8 cellular contexts compared by ENCODE assay signal in genomic region chr7:2209146-2209960, GRCh38. TPM values are rescaled to one million over a fixed set of nuclear protein-coding genes. Genes with fewer than 3 reads are reported as not detected.
A peak's percentile ranks its signal among the peaks of the same experiment; 100 is the strongest.
DNase-seq lines count a peak whose midpoint lies in the region; ATAC-seq and TF ChIP-seq lines count a peak whose summit lies in the region.

No MANE protein-coding gene starts in this region.

- no peak overlapping the region for H2AFZ ChIP-seq in neural progenitor cell (replicated peaks)

- peak; percentile 76 for TF ChIP-seq CTCF in neural progenitor cell (IDR thresholded peaks at IDR 0.05)
- peak; percentile 55 to 86 (median 70) for TF ChIP-seq CTCF in upper lobe of left lung (IDR thresholded peaks at IDR 0.05)

- peaks cover 84% of the 10 kb centered on the region for H3K36me3 Mint-ChIP-seq in activated T-cell treated with anti-CD3 and anti-CD28 coated beads, Interleukin-2, amount 50 U/mL, for 24 hours (ENCODE audit: low read depth)
- peaks cover 27% of the 10 kb centered on the region for H3K36me3 Mint-ChIP-seq in neural progenitor cell

- H3K9me3 ChIP-seq in neural progenitor cell (ENCODE audit: low read depth) (no peaks in the 10 kb centered on the region), upper lobe of left lung (no peaks in the 10 kb centered on the region)

- H3K4me3 Mint-ChIP-seq in activated T-cell treated with anti-CD3 and anti-CD28 coated beads, Interleukin-2, amount 50 U/mL, for 24 hours = no peak overlapping the region
- peak overlapping the region; percentile 64 for H3K4me3 Mint-ChIP-seq in neural progenitor cell

- no peak for TF ChIP-seq EP300 in upper lobe of left lung (IDR thresholded peaks at IDR 0.05)

- H3K36me3 ChIP-seq in neural progenitor cell (no peaks in the 10 kb centered on the region), upper lobe of left lung (peaks cover 9 to 59% (median 41%) of the 10 kb centered on the region in 4 donors)

- H3K9ac ChIP-seq in neural progenitor cell = no peak overlapping the region

- DNase-seq in SIG-M5 treated with dmso at 0.1 percent for 504 hours (lab: John Stamatoyannopoulos, UW; ENCODE audit: unreplicated experiment) = peak; percentile 33
- no peak for DNase-seq in SIG-M5 (lab: John Stamatoyannopoulos, UW)
- peak; percentile 86 for DNase-seq in NCI-H510A treated with DMSO at 0.1 percent for 48 hours (lab: John Stamatoyannopoulos, UW)
- peak; percentile 66 for DNase-seq in activated T-cell treated with anti-CD3 and anti-CD28 coated beads, Interleukin-2, amount 50 U/mL, for 24 hours
- peak; percentile 79 for DNase-seq in fibroblast of peridontal ligament (ENCODE audit: extremely low read depth)
- peak; percentile 86 for DNase-seq in neural progenitor cell (ENCODE audit: low spot score)
- DNase-seq in upper lobe of left lung = peak; percentile 66 to 89

- TF ChIP-seq POLR2A in upper lobe of left lung (IDR thresholded peaks at IDR 0.05) = no peak

- H3K79me2 ChIP-seq in neural progenitor cell (ENCODE audit: low read depth) = no peaks in the 10 kb centered on the region

- peaks cover 16% of the 10 kb centered on the region for H4K20me1 ChIP-seq in neural progenitor cell (ENCODE audit: low read depth)

- no peaks in the 10 kb centered on the region for H3F3A ChIP-seq in neural progenitor cell (ENCODE audit: low read depth)

- no peak overlapping the region for H3K27ac ChIP-seq in neural progenitor cell
- H3K27ac ChIP-seq in upper lobe of left lung = no peak overlapping the region

- 52 to 85% methylated on average over 3 to 21 of the region's 21 CpGs for WGBS in upper lobe of left lung, 2 donors

- no peaks in the 10 kb centered on the region for H3K9me3 Mint-ChIP-seq in activated T-cell treated with anti-CD3 and anti-CD28 coated beads, Interleukin-2, amount 50 U/mL, for 24 hours
- H3K9me3 Mint-ChIP-seq in neural progenitor cell = no peaks in the 10 kb centered on the region

- ATAC-seq in HG02759 (IDR thresholded peaks at IDR 0.05; ENCODE audit: unreplicated experiment) = peak; percentile 76
- peak; percentile 74 to 79 for ATAC-seq in upper lobe of left lung (ENCODE audit: low FRiP score in 2 of 2)

- no peaks in the 10 kb centered on the region for H3K4me1 ChIP-seq in neural progenitor cell
- peaks cover 0 to 4% (median 0%) of the 10 kb centered on the region in 4 donors for H3K4me1 ChIP-seq in upper lobe of left lung

- peaks cover 8% of the 10 kb centered on the region for H3K4me1 Mint-ChIP-seq in activated T-cell treated with anti-CD3 and anti-CD28 coated beads, Interleukin-2, amount 50 U/mL, for 24 hours (ENCODE audit: low read depth)
- H3K4me1 Mint-ChIP-seq in neural progenitor cell = peaks cover 2% of the 10 kb centered on the region

- H3K27me3 ChIP-seq in neural progenitor cell (no peaks in the 10 kb centered on the region), upper lobe of left lung (no peaks in the 10 kb centered on the region)

- no peak overlapping the region for H3K4me3 ChIP-seq in neural progenitor cell
- H3K4me3 ChIP-seq in upper lobe of left lung = no peak overlapping the region

- no peaks in the 10 kb centered on the region for H3K27me3 Mint-ChIP-seq in activated T-cell treated with anti-CD3 and anti-CD28 coated beads, Interleukin-2, amount 50 U/mL, for 24 hours
- peaks cover 3% of the 10 kb centered on the region for H3K27me3 Mint-ChIP-seq in neural progenitor cell (ENCODE audit: insufficient read depth, low read depth)

- H3K4me2 ChIP-seq in neural progenitor cell = no peak overlapping the region

- H3K27ac Mint-ChIP-seq in activated T-cell treated with anti-CD3 and anti-CD28 coated beads, Interleukin-2, amount 50 U/mL, for 24 hours = no peak overlapping the region
- H3K27ac Mint-ChIP-seq in neural progenitor cell = no peak overlapping the region

RNA-seq across cellular contexts. Expression of gene MAD1L1, which starts 23.4 kb away (rescaled TPM):
- total RNA-seq in neural progenitor cell (ENCODE audit: low replicate concordance) = 23.7 and 46.6 TPM in 2 replicates
- 100 to 1,000 TPM in 2 of 6 donors, 10 to 100 TPM in 4; 40.6 to 364 (median 65.6) TPM for total RNA-seq in upper lobe of left lung

RNA-seq across cellular contexts. Expression of gene MRM2, which starts 32.7 kb away (rescaled TPM):
- total RNA-seq in neural progenitor cell (ENCODE audit: low replicate concordance) = 30.6 and 34.3 TPM in 2 replicates
- total RNA-seq in upper lobe of left lung = 10 to 100 TPM in 5 of 6 donors, 1 to 10 TPM in 1; 9.4 to 27.0 (median 23.0) TPM

RNA-seq across cellular contexts. Expression of gene NUDT1, which starts 32.7 kb away (rescaled TPM):
- 29.6 and 63.9 TPM in 2 replicates for total RNA-seq in neural progenitor cell (ENCODE audit: low replicate concordance)
- total RNA-seq in upper lobe of left lung = 10 to 100 TPM in 5 of 6 donors, 1 to 10 TPM in 1; 6.3 to 23.2 (median 13.9) TPM
